36 cellular contexts compared by ENCODE assay signal in genomic region chr20:55777641-55778040, GRCh38.
"Had no signal": no experiment of that assay in that cellular context is flagged by ENCODE, and none has a peak within 500 bp of the region (broad histone marks: within the 10 kb centered on the region; RNA-seq: fewer than 3 reads in every experiment).

No MANE protein-coding gene starts in this region.

- H3K27me3 ChIP-seq: adrenal gland, body of pancreas, brain microvascular endothelial cell, breast epithelium had no signal

- H3K27ac ChIP-seq: adrenal gland, body of pancreas, brain microvascular endothelial cell, breast epithelium, WERI-Rb-1 had no signal

- DNase-seq: activated CD4-positive, alpha-beta memory T cell treated with anti-CD3 and anti-CD28 coated beads for 36 hours; activated CD4-positive, alpha-beta T cell treated with anti-CD3 and anti-CD28 coated beads for 1 hour; activated CD4-positive, alpha-beta T cell treated with anti-CD3 and anti-CD28 coated beads for 36 hours; activated CD4-positive, alpha-beta T cell treated with anti-CD3 and anti-CD28 coated beads for 48 hours; activated CD4-positive, alpha-beta T cell treated with anti-CD3 and anti-CD28 coated beads, Interleukin-2, amount 50 U/mL, for 1 hour; activated CD4-positive, alpha-beta T cell treated with anti-CD3 and anti-CD28 coated beads, Interleukin-2, amount 50 U/mL, for 4 hours; activated CD4-positive, CD25-positive, alpha-beta regulatory T cell; activated CD8-positive, alpha-beta memory T cell treated with anti-CD3 and anti-CD28 coated beads, Interleukin-2, amount 50 U/mL, for 4 hours; activated CD8-positive, alpha-beta T cell treated with anti-CD3 and anti-CD28 coated beads for 36 hours; activated effector memory CD4-positive, alpha-beta T cell treated with anti-CD3 and anti-CD28 coated beads, Interleukin-2, amount 50 U/mL, for 16 hours; activated gamma-delta T cell treated with Interleukin-2 at 50 U/mL for 16 hours; activated naive CD4-positive, alpha-beta T cell; activated naive CD4-positive, alpha-beta T cell treated with anti-CD3 and anti-CD28 coated beads for 36 hours; activated naive CD4-positive, alpha-beta T cell treated with anti-CD3 and anti-CD28 coated beads, Interleukin-2, amount 50 U/mL, for 16 hours; activated naive CD8-positive, alpha-beta T cell treated with anti-CD3 and anti-CD28 coated beads for 36 hours; activated T-cell treated with anti-CD3 and anti-CD28 coated beads for 4 hours; activated T-cell treated with anti-CD3 and anti-CD28 coated beads, Interleukin-2, amount 50 U/mL, for 1 hour; activated T-cell treated with anti-CD3 and anti-CD28 coated beads, Interleukin-2, amount 50 U/mL, for 4 hours; activated T-cell treated with anti-CD3 and anti-CD28 coated beads, Interleukin-2, amount 50 U/mL, for 72 hours; adrenal gland; amniotic stem cell; aorta; body of pancreas; brain microvascular endothelial cell; central memory CD4-positive, alpha-beta T cell; T-helper 1 cell; T-helper 2 cell; T-helper 9 cell; WERI-Rb-1 had no signal

- H3K4me3 ChIP-seq: adrenal gland, body of pancreas, breast epithelium had no signal

- H3K9me3 ChIP-seq: adrenal gland, body of pancreas, breast epithelium had no signal

- ATAC-seq: activated CD4-positive, alpha-beta T cell treated with anti-CD3 and anti-CD28 coated beads for 36 hours; activated CD4-positive, CD25-positive, alpha-beta regulatory T cell treated with anti-CD3 and anti-CD28 coated beads, Interleukin-2, amount 50 U/mL, for 24 hours; activated CD8-positive, alpha-beta T cell treated with anti-CD3 and anti-CD28 coated beads for 36 hours; activated naive CD4-positive, alpha-beta T cell treated with anti-CD3 and anti-CD28 coated beads, Interleukin-2, amount 50 U/mL, for 72 hours; activated T-cell treated with anti-CD3 and anti-CD28 coated beads, Interleukin-2, amount 50 U/mL, for 4 hours; activated T-cell treated with anti-CD3 and anti-CD28 coated beads, Interleukin-2, amount 50 U/mL, for 72 hours; activated T-helper 17 cell treated with anti-CD3 and anti-CD28 coated beads, Interleukin-2, amount 50 U/mL, for 72 hours; body of pancreas; WTC11 had no signal

- H3K36me3 ChIP-seq: adrenal gland, brain microvascular endothelial cell, breast epithelium, WERI-Rb-1 had no signal

- FAIRE-seq: astrocyte, TTC549 had no signal

- H3K4me1 ChIP-seq: body of pancreas, breast epithelium had no signal
